ENCODE assay signal across 13 cellular contexts in the genomic region with DNA sequence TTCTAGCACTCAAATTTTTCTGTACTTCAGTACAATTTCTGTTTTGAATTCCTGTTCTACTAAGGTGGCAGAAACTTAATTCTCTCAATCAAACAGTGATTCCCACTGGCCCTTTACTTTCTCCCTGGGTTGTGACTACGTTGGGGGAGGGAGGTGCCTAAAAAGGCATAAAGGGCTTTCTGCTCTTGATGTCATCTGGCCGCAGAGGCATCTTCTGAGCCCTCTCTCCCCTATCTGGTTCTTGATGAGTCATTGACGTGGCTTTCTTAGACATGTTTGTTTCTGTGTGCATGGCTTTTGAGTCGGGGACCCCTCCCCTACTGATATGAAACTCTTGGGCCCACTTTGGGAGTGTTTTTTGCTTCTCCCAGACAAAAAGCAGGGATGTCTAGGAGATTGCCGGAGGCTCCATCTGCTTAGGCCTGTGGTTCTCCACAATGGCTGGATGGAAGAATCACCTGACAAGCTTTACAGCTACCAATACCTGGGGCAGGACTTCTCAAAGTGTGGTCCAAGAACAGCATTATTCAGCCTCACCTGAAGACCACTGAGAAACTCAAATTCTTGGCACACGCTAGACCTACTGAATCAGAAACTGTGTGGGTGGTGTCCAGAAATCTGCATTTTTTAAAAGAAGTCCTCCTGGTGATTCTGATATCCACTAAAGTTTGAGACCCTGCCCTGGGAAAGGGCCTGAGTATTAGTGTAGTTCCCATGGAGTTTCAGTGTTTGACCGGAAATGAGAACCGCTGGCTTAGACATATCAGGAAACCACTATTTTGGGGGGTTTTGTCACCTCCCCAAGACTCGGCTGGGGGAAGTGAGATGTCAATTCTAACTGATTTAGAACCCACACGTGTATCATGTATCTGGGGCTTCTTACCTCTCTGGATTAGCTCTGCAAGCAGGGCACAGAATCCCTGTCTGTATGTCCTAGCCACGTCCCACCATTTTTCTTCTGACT.
DNase-seq lines count a peak whose midpoint lies in the region; ATAC-seq and TF ChIP-seq lines count a peak whose summit lies in the region.
"Had no signal": no experiment of that assay in that cellular context is flagged by ENCODE, and none has a peak within 500 bp of the region (broad histone marks: within the 10 kb centered on the region; RNA-seq: fewer than 3 reads in every experiment).

No MANE protein-coding gene starts in this region.

- peak; percentile 56 for DNase-seq in brain microvascular endothelial cell
- no peak for DNase-seq in smooth muscle cell (lab: John Stamatoyannopoulos, UW; ENCODE audit: unreplicated experiment)
- DNase-seq in lower lobe of right lung = no peak
- DNase-seq in KG1 (lab: John Stamatoyannopoulos, UW) = no peak
- DNase-seq: activated gamma-delta T cell; naive thymus-derived CD8-positive, alpha-beta T cell; NCI-H1105 treated with DMSO at 0.1 percent for 48 hours; NCI-H524 treated with DMSO at 0.1 percent for 48 hours; stimulated activated CD4-positive, alpha-beta T cell treated with anti-CD3 and anti-CD28 coated beads, Interleukin-12 subunit alpha, Interleukin-12 subunit beta, amount 100 ng/mL, for 4 hours had no signal

- no peaks in the 10 kb centered on the region for H3F3A ChIP-seq in smooth muscle cell (ENCODE audit: low read depth)

- intact Hi-C loops in lower lobe of right lung (cut with DNase I) = no loop called here

- H3K4me3 ChIP-seq in brain microvascular endothelial cell (ENCODE audit: low read depth, low read length) (no peak overlapping the region), smooth muscle cell (no peak overlapping the region), lower lobe of right lung (no peak overlapping the region)

- in situ Hi-C loops in brain microvascular endothelial cell (cut with HindIII; ENCODE audit: low pct_ligation_motif_present, low sequenced_read_pairs) = no loop called here

- no peaks in the 10 kb centered on the region for H3K79me2 ChIP-seq in smooth muscle cell (ENCODE audit: low read depth)

- TF ChIP-seq CTCF in brain microvascular endothelial cell (IDR thresholded peaks at IDR 0.05; ENCODE audit: low read depth, low read length, missing control alignments) = no peak
- TF ChIP-seq CTCF in smooth muscle cell (IDR thresholded peaks at IDR 0.05; ENCODE audit: borderline replicate concordance, insufficient read depth, poor library complexity, severe bottlenecking) = no peak
- no peak for TF ChIP-seq CTCF in lower lobe of right lung (IDR thresholded peaks at IDR 0.05)

- H3K9ac ChIP-seq in smooth muscle cell (ENCODE audit: low read depth) = peak overlapping the region; percentile 10

- no peak overlapping the region for H3K27ac ChIP-seq in brain microvascular endothelial cell
- H3K27ac ChIP-seq in smooth muscle cell (ENCODE audit: low read depth) = peak overlapping the region; percentile 69
- H3K27ac ChIP-seq in lower lobe of right lung = no peak overlapping the region

- WGBS in smooth muscle cell (ENCODE audit: low lambda C conversion rate) = 53% methylated on average over 11 of the region's 11 CpGs

- H3K4me1 ChIP-seq in smooth muscle cell (ENCODE audit: low read depth) (peaks cover 22% of the 10 kb centered on the region), lower lobe of right lung (no peaks in the 10 kb centered on the region)

- H3K27me3 ChIP-seq in brain microvascular endothelial cell (replicated peaks) = no peaks in the 10 kb centered on the region
- no peaks in the 10 kb centered on the region for H3K27me3 ChIP-seq in smooth muscle cell (ENCODE audit: low read depth)
- no peaks in the 10 kb centered on the region for H3K27me3 ChIP-seq in lower lobe of right lung (ENCODE audit: low read depth)

- ATAC-seq in GM18868 (IDR thresholded peaks at IDR 0.05; ENCODE audit: unreplicated experiment) = peak; percentile 82
- ATAC-seq in HG02885 (IDR thresholded peaks at IDR 0.05; ENCODE audit: poor library complexity, unreplicated experiment) = peak; percentile 59
- ATAC-seq in lower lobe of right lung = no peak
- ATAC-seq in HG03039 (IDR thresholded peaks at IDR 0.05; ENCODE audit: unreplicated experiment) = no peak
- ATAC-seq: naive thymus-derived CD8-positive, alpha-beta T cell; Right ventricle myocardium inferior had no signal

- no peaks in the 10 kb centered on the region for H4K20me1 ChIP-seq in smooth muscle cell (ENCODE audit: low read depth)

- H3K4me2 ChIP-seq in smooth muscle cell = peak overlapping the region; percentile 36

- no peak overlapping the region for H2AFZ ChIP-seq in smooth muscle cell (ENCODE audit: low read depth)

- H3K9me3 ChIP-seq in smooth muscle cell (replicated peaks; ENCODE audit: low read depth) (no peaks in the 10 kb centered on the region), lower lobe of right lung (no peaks in the 10 kb centered on the region)

- H3K36me3 ChIP-seq in brain microvascular endothelial cell (replicated peaks) = no peaks in the 10 kb centered on the region
- no peaks in the 10 kb centered on the region for H3K36me3 ChIP-seq in smooth muscle cell (ENCODE audit: low read depth)
- H3K36me3 ChIP-seq in lower lobe of right lung = no peaks in the 10 kb centered on the region

Comparison
In these comparisons a context has a peak if more than half of its experiments do, and no peak if none do; other contexts are left out.
1. ATAC-seq: peak in GM18868 (single experiment) and HG02885 (single experiment); none in lower lobe of right lung (0 of 2) and HG03039 (single experiment).